Comparison of ENCODE assay signal across 1 cellular context in the genomic region with DNA sequence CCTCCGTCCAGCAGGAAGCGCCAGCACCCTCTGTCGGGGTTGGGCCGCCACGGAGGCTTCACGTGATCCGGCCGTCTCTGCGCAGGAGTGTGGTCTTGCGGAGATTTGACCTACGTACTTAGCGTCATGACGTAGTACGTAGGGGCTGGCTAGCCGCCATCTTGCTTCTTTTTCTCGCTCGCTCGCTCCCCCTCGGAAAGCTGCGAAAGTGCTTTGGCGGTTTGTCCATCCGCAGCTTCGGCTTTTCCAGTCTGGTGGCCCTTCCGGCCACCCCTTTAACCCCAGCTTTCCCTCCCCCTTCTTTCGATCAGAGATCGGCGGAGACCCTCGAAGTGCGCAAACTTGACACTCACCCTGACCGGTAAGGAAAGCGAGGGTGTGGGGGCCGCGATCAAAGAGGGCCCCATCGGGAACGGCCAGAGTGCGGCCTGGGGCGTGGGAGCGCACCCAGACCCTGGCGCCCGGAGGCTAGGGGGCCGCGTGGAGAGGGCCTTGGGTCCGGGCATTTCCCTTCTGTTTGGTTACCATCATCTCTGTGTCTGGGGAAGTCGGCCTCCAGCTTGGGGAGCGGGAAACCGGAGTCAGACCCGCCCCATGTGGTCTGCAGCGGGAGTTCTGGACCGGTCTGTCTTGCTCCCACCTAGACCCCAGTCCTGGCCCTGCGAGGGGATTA.
TF ChIP-seq lines count a peak whose summit lies in the region.

A gene (plus strand): TSS at position 156 of the 673 bp plus-strand sequence. CDS start 26,559 bp downstream, outside the sequence.

TF ChIP-seq in K562, 482 proteins besides CTCF, POLR2A, EP300 and RAD21 (continued from another document and continues in another):
- no peak for TF ChIP-seq DDX20 (tag; IDR thresholded peaks at IDR 0.05; ENCODE audit: low read depth)
- TF ChIP-seq ZEB2 (IDR thresholded peaks at IDR 0.05), result no peak
- no peak for TF ChIP-seq ZNF354B (CRISPR knock-in tag; IDR thresholded peaks at IDR 0.05)
- TF ChIP-seq SMAD3 (CRISPR knock-in tag; conservative IDR thresholded peaks at IDR 0.05), result no peak
- no peak for TF ChIP-seq ZNF717 (CRISPR knock-in tag; IDR thresholded peaks at IDR 0.05)
- TF ChIP-seq POLR2AphosphoS5 (IDR thresholded peaks at IDR 0.05; ENCODE audit: control insufficient read depth, insufficient read depth, low read depth, low read length), result peak; percentile 91
- TF ChIP-seq CC2D1A (IDR thresholded peaks at IDR 0.05), result peak; percentile 72
- TF ChIP-seq TCFL5 (CRISPR knock-in tag; conservative IDR thresholded peaks at IDR 0.05), result no peak
- no peak for TF ChIP-seq CCNT2 (IDR thresholded peaks at IDR 0.05; ENCODE audit: borderline replicate concordance, extremely low read depth, insufficient read length, low read depth, low read length)
- peak; percentile 41 to 67; a peak in 1 of 4 replicates for TF ChIP-seq SIN3A (IDR thresholded peaks at IDR 0.05; ENCODE audit: borderline replicate concordance in 2 of 2, control insufficient read depth in 1 of 2, low read depth in 2 of 2, low read length in 2 of 2)
- TF ChIP-seq, protein P1, sequence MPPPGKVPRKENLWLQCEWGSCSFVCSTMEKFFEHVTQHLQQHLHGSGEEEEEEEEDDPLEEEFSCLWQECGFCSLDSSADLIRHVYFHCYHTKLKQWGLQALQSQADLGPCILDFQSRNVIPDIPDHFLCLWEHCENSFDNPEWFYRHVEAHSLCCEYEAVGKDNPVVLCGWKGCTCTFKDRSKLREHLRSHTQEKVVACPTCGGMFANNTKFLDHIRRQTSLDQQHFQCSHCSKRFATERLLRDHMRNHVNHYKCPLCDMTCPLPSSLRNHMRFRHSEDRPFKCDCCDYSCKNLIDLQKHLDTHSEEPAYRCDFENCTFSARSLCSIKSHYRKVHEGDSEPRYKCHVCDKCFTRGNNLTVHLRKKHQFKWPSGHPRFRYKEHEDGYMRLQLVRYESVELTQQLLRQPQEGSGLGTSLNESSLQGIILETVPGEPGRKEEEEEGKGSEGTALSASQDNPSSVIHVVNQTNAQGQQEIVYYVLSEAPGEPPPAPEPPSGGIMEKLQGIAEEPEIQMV (tag; conservative IDR thresholded peaks at IDR 0.05; ENCODE audit: low read depth), result no peak
- peak in 1 of 2 experiments; percentile 49; a peak in 1 of 4 replicates for TF ChIP-seq HDAC1 (IDR thresholded peaks at IDR 0.05)
- TF ChIP-seq SOX6 (IDR thresholded peaks at IDR 0.05), result peak; percentile 78
- TF ChIP-seq RB1 (IDR thresholded peaks at IDR 0.05; ENCODE audit: low read depth), result peak; percentile 60; the same call in 1 of the 2 replicates
- TF ChIP-seq ZNF212 (CRISPR knock-in tag; IDR thresholded peaks at IDR 0.05), result no peak
- TF ChIP-seq, protein P2, sequence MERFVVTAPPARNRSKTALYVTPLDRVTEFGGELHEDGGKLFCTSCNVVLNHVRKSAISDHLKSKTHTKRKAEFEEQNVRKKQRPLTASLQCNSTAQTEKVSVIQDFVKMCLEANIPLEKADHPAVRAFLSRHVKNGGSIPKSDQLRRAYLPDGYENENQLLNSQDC (CRISPR knock-in tag; IDR thresholded peaks at IDR 0.05), result no peak
- TF ChIP-seq PML (IDR thresholded peaks at IDR 0.05; ENCODE audit: low read length), result peak; percentile 84; the same call in 1 of the 2 replicates
- TF ChIP-seq SRSF3 (IDR thresholded peaks at IDR 0.05; ENCODE audit: insufficient read depth, low read length), result 0 out of 2 replicates have a peak, but pooled peaks have one; percentile 87
- TF ChIP-seq ZNF707 (CRISPR knock-in tag; conservative IDR thresholded peaks at IDR 0.05), result no peak
- TF ChIP-seq SIN3B (IDR thresholded peaks at IDR 0.05; ENCODE audit: low read depth), result no peak
- no peak for TF ChIP-seq SRSF7 (optimal IDR thresholded peaks at IDR 0.05; ENCODE audit: low read depth, low read length)
- no peak for TF ChIP-seq RBM14 (IDR thresholded peaks at IDR 0.05; ENCODE audit: borderline replicate concordance, insufficient read depth, low read depth, low read length)
- no peak for TF ChIP-seq TAL1 (IDR thresholded peaks at IDR 0.05)
- no peak for TF ChIP-seq ZNF263 (CRISPR knock-in tag; IDR thresholded peaks at IDR 0.05; ENCODE audit: borderline replicate concordance)
- no peak for TF ChIP-seq ZNF133 (CRISPR knock-in tag; IDR thresholded peaks at IDR 0.05)
- TF ChIP-seq, protein P3, sequence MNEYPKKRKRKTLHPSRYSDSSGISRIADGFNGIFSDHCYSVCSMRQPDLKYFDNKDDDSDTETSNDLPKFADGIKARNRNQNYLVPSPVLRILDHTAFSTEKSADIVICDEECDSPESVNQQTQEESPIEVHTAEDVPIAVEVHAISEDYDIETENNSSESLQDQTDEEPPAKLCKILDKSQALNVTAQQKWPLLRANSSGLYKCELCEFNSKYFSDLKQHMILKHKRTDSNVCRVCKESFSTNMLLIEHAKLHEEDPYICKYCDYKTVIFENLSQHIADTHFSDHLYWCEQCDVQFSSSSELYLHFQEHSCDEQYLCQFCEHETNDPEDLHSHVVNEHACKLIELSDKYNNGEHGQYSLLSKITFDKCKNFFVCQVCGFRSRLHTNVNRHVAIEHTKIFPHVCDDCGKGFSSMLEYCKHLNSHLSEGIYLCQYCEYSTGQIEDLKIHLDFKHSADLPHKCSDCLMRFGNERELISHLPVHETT (CRISPR knock-in tag; conservative IDR thresholded peaks at IDR 0.05 in 1 of 2, IDR thresholded peaks at IDR 0.05 in 1 of 2), result peak in 1 of 2 experiments; percentile 39; a peak in 1 of 4 replicates
- TF ChIP-seq, protein P4, sequence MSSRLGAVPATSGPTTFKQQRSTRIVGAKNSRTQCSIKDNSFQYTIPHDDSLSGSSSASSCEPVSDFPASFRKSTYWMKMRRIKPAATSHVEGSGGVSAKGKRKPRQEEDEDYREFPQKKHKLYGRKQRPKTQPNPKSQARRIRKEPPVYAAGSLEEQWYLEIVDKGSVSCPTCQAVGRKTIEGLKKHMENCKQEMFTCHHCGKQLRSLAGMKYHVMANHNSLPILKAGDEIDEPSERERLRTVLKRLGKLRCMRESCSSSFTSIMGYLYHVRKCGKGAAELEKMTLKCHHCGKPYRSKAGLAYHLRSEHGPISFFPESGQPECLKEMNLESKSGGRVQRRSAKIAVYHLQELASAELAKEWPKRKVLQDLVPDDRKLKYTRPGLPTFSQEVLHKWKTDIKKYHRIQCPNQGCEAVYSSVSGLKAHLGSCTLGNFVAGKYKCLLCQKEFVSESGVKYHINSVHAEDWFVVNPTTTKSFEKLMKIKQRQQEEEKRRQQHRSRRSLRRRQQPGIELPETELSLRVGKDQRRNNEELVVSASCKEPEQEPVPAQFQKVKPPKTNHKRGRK (tag; IDR thresholded peaks at IDR 0.05), result no peak
- TF ChIP-seq POLR2H (tag; IDR thresholded peaks at IDR 0.05; ENCODE audit: low read depth), result peak; percentile 75
- peak; percentile 91 for TF ChIP-seq FOXK1 (CRISPR knock-in tag; IDR thresholded peaks at IDR 0.05; ENCODE audit: borderline replicate concordance)
- peak; percentile 30; the same call in 1 of the 2 replicates for TF ChIP-seq ETV5 (CRISPR knock-in tag; IDR thresholded peaks at IDR 0.05; ENCODE audit: low read depth)
- no peak; the same call in 1 of the 2 replicates for TF ChIP-seq SP1 (CRISPR knock-in tag; IDR thresholded peaks at IDR 0.05)
- no peak for TF ChIP-seq MYBL2 (IDR thresholded peaks at IDR 0.05; ENCODE audit: low read depth)
- TF ChIP-seq MYBL2 (CRISPR knock-in tag; IDR thresholded peaks at IDR 0.05; ENCODE audit: borderline replicate concordance), result no peak
- TF ChIP-seq, protein P5, sequence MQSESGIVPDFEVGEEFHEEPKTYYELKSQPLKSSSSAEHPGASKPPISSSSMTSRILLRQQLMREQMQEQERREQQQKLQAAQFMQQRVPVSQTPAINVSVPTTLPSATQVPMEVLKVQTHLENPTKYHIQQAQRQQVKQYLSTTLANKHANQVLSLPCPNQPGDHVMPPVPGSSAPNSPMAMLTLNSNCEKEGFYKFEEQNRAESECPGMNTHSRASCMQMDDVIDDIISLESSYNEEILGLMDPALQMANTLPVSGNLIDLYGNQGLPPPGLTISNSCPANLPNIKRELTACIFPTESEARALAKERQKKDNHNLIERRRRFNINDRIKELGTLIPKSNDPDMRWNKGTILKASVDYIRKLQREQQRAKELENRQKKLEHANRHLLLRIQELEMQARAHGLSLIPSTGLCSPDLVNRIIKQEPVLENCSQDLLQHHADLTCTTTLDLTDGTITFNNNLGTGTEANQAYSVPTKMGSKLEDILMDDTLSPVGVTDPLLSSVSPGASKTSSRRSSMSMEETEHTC (IDR thresholded peaks at IDR 0.05), result peak; percentile 97
- TF ChIP-seq GATA2 (CRISPR knock-in tag; IDR thresholded peaks at IDR 0.05), result no peak
- no peak for TF ChIP-seq DACH1 (IDR thresholded peaks at IDR 0.05; ENCODE audit: partially characterized antibody)
- TF ChIP-seq TARDBP (IDR thresholded peaks at IDR 0.05), result no peak; the same call in 1 of the 2 replicates
- peak; percentile 53; the same call in 1 of the 2 replicates for TF ChIP-seq ATF1 (CRISPR knock-in tag; IDR thresholded peaks at IDR 0.05)
- TF ChIP-seq ATF1 (tag; IDR thresholded peaks at IDR 0.05), result peak; percentile 98
- no peak for TF ChIP-seq ZNF780A (CRISPR knock-in tag; IDR thresholded peaks at IDR 0.05)
- no peak for TF ChIP-seq HDAC8 (tag; IDR thresholded peaks at IDR 0.05)
- TF ChIP-seq, protein P6, sequence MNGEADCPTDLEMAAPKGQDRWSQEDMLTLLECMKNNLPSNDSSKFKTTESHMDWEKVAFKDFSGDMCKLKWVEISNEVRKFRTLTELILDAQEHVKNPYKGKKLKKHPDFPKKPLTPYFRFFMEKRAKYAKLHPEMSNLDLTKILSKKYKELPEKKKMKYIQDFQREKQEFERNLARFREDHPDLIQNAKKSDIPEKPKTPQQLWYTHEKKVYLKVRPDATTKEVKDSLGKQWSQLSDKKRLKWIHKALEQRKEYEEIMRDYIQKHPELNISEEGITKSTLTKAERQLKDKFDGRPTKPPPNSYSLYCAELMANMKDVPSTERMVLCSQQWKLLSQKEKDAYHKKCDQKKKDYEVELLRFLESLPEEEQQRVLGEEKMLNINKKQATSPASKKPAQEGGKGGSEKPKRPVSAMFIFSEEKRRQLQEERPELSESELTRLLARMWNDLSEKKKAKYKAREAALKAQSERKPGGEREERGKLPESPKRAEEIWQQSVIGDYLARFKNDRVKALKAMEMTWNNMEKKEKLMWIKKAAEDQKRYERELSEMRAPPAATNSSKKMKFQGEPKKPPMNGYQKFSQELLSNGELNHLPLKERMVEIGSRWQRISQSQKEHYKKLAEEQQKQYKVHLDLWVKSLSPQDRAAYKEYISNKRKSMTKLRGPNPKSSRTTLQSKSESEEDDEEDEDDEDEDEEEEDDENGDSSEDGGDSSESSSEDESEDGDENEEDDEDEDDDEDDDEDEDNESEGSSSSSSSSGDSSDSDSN (IDR thresholded peaks at IDR 0.05; ENCODE audit: borderline replicate concordance in 1 of 2, low read depth in 2 of 2, low read length in 2 of 2), result peak in 1 of 2 experiments; percentile 67; a peak in 1 of 4 replicates
- TF ChIP-seq, protein P7, sequence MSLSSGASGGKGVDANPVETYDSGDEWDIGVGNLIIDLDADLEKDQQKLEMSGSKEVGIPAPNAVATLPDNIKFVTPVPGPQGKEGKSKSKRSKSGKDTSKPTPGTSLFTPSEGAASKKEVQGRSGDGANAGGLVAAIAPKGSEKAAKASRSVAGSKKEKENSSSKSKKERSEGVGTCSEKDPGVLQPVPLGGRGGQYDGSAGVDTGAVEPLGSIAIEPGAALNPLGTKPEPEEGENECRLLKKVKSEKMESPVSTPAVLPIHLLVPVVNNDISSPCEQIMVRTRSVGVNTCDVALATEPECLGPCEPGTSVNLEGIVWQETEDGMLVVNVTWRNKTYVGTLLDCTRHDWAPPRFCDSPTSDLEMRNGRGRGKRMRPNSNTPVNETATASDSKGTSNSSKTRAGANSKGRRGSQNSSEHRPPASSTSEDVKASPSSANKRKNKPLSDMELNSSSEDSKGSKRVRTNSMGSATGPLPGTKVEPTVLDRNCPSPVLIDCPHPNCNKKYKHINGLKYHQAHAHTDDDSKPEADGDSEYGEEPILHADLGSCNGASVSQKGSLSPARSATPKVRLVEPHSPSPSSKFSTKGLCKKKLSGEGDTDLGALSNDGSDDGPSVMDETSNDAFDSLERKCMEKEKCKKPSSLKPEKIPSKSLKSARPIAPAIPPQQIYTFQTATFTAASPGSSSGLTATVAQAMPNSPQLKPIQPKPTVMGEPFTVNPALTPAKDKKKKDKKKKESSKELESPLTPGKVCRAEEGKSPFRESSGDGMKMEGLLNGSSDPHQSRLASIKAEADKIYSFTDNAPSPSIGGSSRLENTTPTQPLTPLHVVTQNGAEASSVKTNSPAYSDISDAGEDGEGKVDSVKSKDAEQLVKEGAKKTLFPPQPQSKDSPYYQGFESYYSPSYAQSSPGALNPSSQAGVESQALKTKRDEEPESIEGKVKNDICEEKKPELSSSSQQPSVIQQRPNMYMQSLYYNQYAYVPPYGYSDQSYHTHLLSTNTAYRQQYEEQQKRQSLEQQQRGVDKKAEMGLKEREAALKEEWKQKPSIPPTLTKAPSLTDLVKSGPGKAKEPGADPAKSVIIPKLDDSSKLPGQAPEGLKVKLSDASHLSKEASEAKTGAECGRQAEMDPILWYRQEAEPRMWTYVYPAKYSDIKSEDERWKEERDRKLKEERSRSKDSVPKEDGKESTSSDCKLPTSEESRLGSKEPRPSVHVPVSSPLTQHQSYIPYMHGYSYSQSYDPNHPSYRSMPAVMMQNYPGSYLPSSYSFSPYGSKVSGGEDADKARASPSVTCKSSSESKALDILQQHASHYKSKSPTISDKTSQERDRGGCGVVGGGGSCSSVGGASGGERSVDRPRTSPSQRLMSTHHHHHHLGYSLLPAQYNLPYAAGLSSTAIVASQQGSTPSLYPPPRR (CRISPR knock-in tag; IDR thresholded peaks at IDR 0.05; ENCODE audit: borderline replicate concordance), result no peak
- no peak for TF ChIP-seq ZNF197 (CRISPR knock-in tag; IDR thresholded peaks at IDR 0.05; ENCODE audit: low read depth)
- TF ChIP-seq GABPA (tag; conservative IDR thresholded peaks at IDR 0.05; ENCODE audit: low read depth), result peak; percentile 56
- TF ChIP-seq DNMT1 (IDR thresholded peaks at IDR 0.05), result 0 out of 2 replicates have a peak, but pooled peaks have one; percentile 28
- TF ChIP-seq MTA2 (IDR thresholded peaks at IDR 0.05; ENCODE audit: low read depth), result no peak
- no peak for TF ChIP-seq SNIP1 (IDR thresholded peaks at IDR 0.05; ENCODE audit: low read depth)
- no peak for TF ChIP-seq NELFE (IDR thresholded peaks at IDR 0.05; ENCODE audit: insufficient read depth, insufficient read length)
- no peak for TF ChIP-seq HOXB6 (CRISPR knock-in tag; IDR thresholded peaks at IDR 0.05; ENCODE audit: borderline replicate concordance)
- TF ChIP-seq, protein P8, sequence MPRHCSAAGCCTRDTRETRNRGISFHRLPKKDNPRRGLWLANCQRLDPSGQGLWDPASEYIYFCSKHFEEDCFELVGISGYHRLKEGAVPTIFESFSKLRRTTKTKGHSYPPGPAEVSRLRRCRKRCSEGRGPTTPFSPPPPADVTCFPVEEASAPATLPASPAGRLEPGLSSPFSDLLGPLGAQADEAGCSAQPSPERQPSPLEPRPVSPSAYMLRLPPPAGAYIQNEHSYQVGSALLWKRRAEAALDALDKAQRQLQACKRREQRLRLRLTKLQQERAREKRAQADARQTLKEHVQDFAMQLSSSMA (CRISPR knock-in tag; IDR thresholded peaks at IDR 0.05), result no peak
- no peak for TF ChIP-seq SRSF1 (IDR thresholded peaks at IDR 0.05; ENCODE audit: low read depth, low read length)
- peak; percentile 100 for TF ChIP-seq BHLHE40 (IDR thresholded peaks at IDR 0.05; ENCODE audit: low read length)
- TF ChIP-seq YBX1 (IDR thresholded peaks at IDR 0.05), result no peak
- TF ChIP-seq KAT7 (CRISPR knock-in tag; IDR thresholded peaks at IDR 0.05; ENCODE audit: borderline replicate concordance), result peak; percentile 82; the same call in 1 of the 2 replicates
- TF ChIP-seq HMGN3 (IDR thresholded peaks at IDR 0.05; ENCODE audit: borderline replicate concordance, extremely low read depth, insufficient read length, low read depth, low read length), result peak; percentile 40
- no peak for TF ChIP-seq IRF2 (CRISPR knock-in tag; IDR thresholded peaks at IDR 0.05)
- TF ChIP-seq NFYB (IDR thresholded peaks at IDR 0.05; ENCODE audit: extremely low read depth, insufficient read length), result no peak
